In the genomic region with DNA sequence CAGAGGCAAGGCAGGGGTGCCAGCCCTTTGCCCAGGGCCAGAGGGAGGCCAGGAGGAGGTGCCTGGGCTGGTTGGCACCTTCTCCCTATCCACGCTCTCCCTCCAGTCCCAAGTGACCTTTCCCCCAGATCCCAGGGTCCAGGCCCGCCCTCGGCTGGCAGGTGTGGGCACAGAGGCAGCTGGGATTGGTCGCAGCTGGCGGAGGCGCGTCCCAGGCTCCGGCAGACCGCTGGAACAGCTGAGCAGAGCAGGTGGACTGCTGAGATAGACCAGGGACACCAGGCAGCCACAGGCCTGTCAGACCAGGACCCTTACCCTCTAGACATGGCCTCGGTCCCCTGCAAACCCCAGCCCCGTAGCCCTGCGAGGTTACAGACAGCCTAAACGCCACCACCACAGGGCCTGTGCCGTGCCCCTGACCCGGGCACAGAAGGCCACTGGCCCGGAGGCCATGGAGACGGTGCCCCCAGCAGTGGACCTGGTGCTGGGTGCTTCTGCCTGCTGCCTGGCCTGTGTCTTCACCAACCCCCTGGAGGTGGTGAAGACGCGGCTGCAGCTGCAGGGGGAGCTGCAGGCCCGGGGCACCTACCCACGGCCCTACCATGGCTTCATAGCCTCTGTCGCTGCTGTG, we compare ENCODE assay signal across 1 cellular context.
TF ChIP-seq lines count a peak whose summit lies in the region.

SLC25A34 (plus strand) TSS at position 224 of the 631 bp plus-strand sequence; CDS start at position 452, 228 bp downstream.

TF ChIP-seq in HepG2, 621 proteins besides CTCF, POLR2A, EP300 and RAD21 (continues in another document):
- TF ChIP-seq FOSL2 (CRISPR knock-in tag; IDR thresholded peaks at IDR 0.05) (no peak), ARID4A (CRISPR knock-in tag; IDR thresholded peaks at IDR 0.05; ENCODE audit: borderline replicate concordance) (peak; percentile 40; the same call in 1 of the 2 replicates), NFYB (CRISPR knock-in tag; IDR thresholded peaks at IDR 0.05) (peak; percentile 32; the same call in 1 of the 2 replicates), CENPT (CRISPR knock-in tag; IDR thresholded peaks at IDR 0.05; ENCODE audit: low read depth) (no peak), SKIL (CRISPR knock-in tag; IDR thresholded peaks at IDR 0.05; ENCODE audit: borderline replicate concordance) (no peak), TAF15 (IDR thresholded peaks at IDR 0.05; ENCODE audit: low read depth, low read length, poor library complexity, severe bottlenecking) (no peak), ZBTB33 (CRISPR knock-in tag; IDR thresholded peaks at IDR 0.05) (no peak), HNF4G (IDR thresholded peaks at IDR 0.05; ENCODE audit: borderline replicate concordance, low read depth, low read length) (peak; percentile 25; the same call in 1 of the 2 replicates), HNF4G (CRISPR knock-in tag; IDR thresholded peaks at IDR 0.05; ENCODE audit: borderline replicate concordance, low read depth) (no peak), EHMT2 (IDR thresholded peaks at IDR 0.05; ENCODE audit: borderline replicate concordance, low read depth, low read length) (no peak), ZNF251 (CRISPR knock-in tag; IDR thresholded peaks at IDR 0.05) (no peak), NCOR1 (IDR thresholded peaks at IDR 0.05; ENCODE audit: borderline replicate concordance, low read length) (peak; percentile 34; the same call in 1 of the 2 replicates), PAWR (CRISPR knock-in tag; IDR thresholded peaks at IDR 0.05; ENCODE audit: borderline replicate concordance) (no peak), KDM5B (CRISPR knock-in tag; IDR thresholded peaks at IDR 0.05; ENCODE audit: borderline replicate concordance) (peak; percentile 36; the same call in 1 of the 2 replicates), SNRNP70 (IDR thresholded peaks at IDR 0.05; ENCODE audit: low read depth, low read length) (no peak), ZNF816 (CRISPR knock-in tag; IDR thresholded peaks at IDR 0.05; ENCODE audit: borderline replicate concordance) (no peak), KLF9 (CRISPR knock-in tag; IDR thresholded peaks at IDR 0.05; ENCODE audit: low read depth) (no peak), ZNF83 (CRISPR knock-in tag; IDR thresholded peaks at IDR 0.05; ENCODE audit: borderline replicate concordance) (no peak), GABPB1 (CRISPR knock-in tag; IDR thresholded peaks at IDR 0.05) (peak; percentile 17; the same call in 1 of the 2 replicates), ZFY (CRISPR knock-in tag; IDR thresholded peaks at IDR 0.05) (0 out of 2 replicates have a peak, but pooled peaks have one; percentile 44), MBNL3 (CRISPR knock-in tag; conservative IDR thresholded peaks at IDR 0.05) (no peak), ARNT (IDR thresholded peaks at IDR 0.05) (no peak), POGK (CRISPR knock-in tag; conservative IDR thresholded peaks at IDR 0.05) (no peak), ZBTB1 (CRISPR knock-in tag; IDR thresholded peaks at IDR 0.05; ENCODE audit: borderline replicate concordance) (no peak), TFAP4 (IDR thresholded peaks at IDR 0.05; ENCODE audit: borderline replicate concordance, low read depth) (peak; percentile 95), HNRNPK (IDR thresholded peaks at IDR 0.05; ENCODE audit: low read depth, low read length, poor library complexity, severe bottlenecking) (peak; percentile 77), NKX3-1 (CRISPR knock-in tag; IDR thresholded peaks at IDR 0.05) (no peak), ZNF572 (CRISPR knock-in tag; IDR thresholded peaks at IDR 0.05) (0 out of 2 replicates have a peak, but pooled peaks have one; percentile 59), TEAD3 (CRISPR knock-in tag; optimal IDR thresholded peaks at IDR 0.05; ENCODE audit: borderline replicate concordance) (peak; percentile 11), TMF1 (CRISPR knock-in tag; IDR thresholded peaks at IDR 0.05; ENCODE audit: low read depth) (no peak), HMGA1 (CRISPR knock-in tag; conservative IDR thresholded peaks at IDR 0.05) (no peak), HDAC1 (CRISPR knock-in tag; IDR thresholded peaks at IDR 0.05) (peak; percentile 58), RBM22 (optimal IDR thresholded peaks at IDR 0.05; ENCODE audit: low read length) (no peak)
- TF ChIP-seq, protein P1, sequence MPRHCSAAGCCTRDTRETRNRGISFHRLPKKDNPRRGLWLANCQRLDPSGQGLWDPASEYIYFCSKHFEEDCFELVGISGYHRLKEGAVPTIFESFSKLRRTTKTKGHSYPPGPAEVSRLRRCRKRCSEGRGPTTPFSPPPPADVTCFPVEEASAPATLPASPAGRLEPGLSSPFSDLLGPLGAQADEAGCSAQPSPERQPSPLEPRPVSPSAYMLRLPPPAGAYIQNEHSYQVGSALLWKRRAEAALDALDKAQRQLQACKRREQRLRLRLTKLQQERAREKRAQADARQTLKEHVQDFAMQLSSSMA (CRISPR knock-in tag; IDR thresholded peaks at IDR 0.05), result no peak
- TF ChIP-seq, protein P2, sequence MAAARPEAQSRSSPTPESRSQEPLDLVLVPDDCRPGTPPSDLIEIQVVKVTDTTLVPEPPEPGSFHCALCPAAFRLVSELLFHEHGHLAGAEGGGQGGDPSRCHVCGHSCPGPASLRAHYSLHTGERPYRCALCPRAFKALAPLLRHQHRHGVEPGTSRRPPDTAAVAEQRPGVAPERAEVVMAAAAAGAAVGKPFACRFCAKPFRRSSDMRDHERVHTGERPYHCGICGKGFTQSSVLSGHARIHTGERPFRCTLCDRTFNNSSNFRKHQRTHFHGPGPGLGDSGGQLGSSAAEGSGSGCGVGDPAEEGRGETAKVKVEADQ (CRISPR knock-in tag; IDR thresholded peaks at IDR 0.05; ENCODE audit: borderline replicate concordance), result no peak
- TF ChIP-seq, protein P3, sequence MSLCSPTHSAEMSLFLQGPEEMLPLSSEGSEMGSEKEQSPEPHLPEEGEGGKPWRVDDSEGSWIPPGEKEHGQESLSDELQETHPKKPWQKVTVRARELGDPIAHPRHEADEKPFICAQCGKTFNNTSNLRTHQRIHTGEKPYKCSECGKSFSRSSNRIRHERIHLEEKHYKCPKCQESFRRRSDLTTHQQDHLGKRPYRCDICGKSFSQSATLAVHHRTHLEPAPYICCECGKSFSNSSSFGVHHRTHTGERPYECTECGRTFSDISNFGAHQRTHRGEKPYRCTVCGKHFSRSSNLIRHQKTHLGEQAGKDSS (CRISPR knock-in tag; IDR thresholded peaks at IDR 0.05; ENCODE audit: borderline replicate concordance, low read depth), result no peak
- TF ChIP-seq, protein P4, sequence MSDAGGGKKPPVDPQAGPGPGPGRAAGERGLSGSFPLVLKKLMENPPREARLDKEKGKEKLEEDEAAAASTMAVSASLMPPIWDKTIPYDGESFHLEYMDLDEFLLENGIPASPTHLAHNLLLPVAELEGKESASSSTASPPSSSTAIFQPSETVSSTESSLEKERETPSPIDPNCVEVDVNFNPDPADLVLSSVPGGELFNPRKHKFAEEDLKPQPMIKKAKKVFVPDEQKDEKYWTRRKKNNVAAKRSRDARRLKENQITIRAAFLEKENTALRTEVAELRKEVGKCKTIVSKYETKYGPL (CRISPR knock-in tag; IDR thresholded peaks at IDR 0.05), result no peak
- TF ChIP-seq, protein P5, sequence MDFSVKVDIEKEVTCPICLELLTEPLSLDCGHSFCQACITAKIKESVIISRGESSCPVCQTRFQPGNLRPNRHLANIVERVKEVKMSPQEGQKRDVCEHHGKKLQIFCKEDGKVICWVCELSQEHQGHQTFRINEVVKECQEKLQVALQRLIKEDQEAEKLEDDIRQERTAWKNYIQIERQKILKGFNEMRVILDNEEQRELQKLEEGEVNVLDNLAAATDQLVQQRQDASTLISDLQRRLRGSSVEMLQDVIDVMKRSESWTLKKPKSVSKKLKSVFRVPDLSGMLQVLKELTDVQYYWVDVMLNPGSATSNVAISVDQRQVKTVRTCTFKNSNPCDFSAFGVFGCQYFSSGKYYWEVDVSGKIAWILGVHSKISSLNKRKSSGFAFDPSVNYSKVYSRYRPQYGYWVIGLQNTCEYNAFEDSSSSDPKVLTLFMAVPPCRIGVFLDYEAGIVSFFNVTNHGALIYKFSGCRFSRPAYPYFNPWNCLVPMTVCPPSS (IDR thresholded peaks at IDR 0.05), result no peak
- TF ChIP-seq, protein P6, sequence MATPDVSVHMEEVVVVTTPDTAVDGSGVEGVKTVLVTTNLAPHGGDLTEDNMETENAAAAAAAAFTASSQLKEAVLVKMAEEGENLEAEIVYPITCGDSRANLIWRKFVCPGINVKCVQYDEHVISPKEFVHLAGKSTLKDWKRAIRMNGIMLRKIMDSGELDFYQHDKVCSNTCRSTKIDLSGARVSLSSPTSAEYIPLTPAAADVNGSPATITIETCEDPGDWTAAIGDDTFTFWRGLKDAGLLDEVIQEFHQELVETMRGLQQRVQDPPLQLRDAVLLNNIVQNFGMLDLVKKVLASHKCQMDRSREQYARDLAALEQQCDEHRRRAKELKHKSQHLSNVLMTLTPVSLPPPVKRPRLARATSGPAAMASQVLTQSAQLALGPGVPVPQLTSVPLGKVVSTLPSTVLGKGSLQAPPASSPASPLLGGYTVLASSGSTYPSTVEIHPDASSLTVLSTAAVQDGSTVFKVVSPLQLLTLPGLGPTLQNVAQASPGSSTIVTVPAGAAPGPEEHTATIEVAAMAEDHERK (CRISPR knock-in tag; IDR thresholded peaks at IDR 0.05; ENCODE audit: low read depth), result no peak
